ENCODE assay signal across 1 cellular context in the genomic region with DNA sequence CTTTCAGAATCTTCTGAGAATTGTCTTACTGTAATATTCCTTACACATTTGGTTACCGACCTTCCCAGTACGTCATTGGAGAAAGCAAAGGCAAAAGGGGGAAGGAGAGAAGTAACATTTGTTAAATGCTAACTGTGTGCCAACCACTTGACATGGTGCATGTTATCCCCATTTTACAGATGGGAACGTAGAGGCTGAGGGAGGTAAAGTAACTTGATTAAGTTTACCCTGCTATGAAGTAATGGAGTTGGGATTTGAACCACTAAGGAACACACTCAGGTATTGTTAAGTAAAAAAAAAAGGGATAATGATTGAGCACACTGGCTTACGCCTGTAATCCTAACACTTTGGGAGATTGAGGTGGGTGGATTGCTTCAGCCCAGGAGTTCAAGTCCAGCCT.
TF ChIP-seq lines count a peak whose summit lies in the region.

No MANE protein-coding gene starts in this region.

TF ChIP-seq in liver, 16 proteins besides CTCF, POLR2A, EP300 and RAD21:
- TF ChIP-seq, protein P1, sequence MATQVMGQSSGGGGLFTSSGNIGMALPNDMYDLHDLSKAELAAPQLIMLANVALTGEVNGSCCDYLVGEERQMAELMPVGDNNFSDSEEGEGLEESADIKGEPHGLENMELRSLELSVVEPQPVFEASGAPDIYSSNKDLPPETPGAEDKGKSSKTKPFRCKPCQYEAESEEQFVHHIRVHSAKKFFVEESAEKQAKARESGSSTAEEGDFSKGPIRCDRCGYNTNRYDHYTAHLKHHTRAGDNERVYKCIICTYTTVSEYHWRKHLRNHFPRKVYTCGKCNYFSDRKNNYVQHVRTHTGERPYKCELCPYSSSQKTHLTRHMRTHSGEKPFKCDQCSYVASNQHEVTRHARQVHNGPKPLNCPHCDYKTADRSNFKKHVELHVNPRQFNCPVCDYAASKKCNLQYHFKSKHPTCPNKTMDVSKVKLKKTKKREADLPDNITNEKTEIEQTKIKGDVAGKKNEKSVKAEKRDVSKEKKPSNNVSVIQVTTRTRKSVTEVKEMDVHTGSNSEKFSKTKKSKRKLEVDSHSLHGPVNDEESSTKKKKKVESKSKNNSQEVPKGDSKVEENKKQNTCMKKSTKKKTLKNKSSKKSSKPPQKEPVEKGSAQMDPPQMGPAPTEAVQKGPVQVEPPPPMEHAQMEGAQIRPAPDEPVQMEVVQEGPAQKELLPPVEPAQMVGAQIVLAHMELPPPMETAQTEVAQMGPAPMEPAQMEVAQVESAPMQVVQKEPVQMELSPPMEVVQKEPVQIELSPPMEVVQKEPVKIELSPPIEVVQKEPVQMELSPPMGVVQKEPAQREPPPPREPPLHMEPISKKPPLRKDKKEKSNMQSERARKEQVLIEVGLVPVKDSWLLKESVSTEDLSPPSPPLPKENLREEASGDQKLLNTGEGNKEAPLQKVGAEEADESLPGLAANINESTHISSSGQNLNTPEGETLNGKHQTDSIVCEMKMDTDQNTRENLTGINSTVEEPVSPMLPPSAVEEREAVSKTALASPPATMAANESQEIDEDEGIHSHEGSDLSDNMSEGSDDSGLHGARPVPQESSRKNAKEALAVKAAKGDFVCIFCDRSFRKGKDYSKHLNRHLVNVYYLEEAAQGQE (IDR thresholded peaks at IDR 0.05), result no peak
- TF ChIP-seq, protein P2, sequence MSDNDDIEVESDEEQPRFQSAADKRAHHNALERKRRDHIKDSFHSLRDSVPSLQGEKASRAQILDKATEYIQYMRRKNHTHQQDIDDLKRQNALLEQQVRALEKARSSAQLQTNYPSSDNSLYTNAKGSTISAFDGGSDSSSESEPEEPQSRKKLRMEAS (IDR thresholded peaks at IDR 0.05), result no peak
- TF ChIP-seq GABPA (IDR thresholded peaks at IDR 0.05 in 1 of 2, conservative IDR thresholded peaks at IDR 0.05 in 1 of 2) (no peak), YY1 (IDR thresholded peaks at IDR 0.05) (no peak), NR2F2 (IDR thresholded peaks at IDR 0.05) (no peak), HNF4G (IDR thresholded peaks at IDR 0.05) (no peak), RXRA (IDR thresholded peaks at IDR 0.05) (no peak)
- TF ChIP-seq, protein P3, sequence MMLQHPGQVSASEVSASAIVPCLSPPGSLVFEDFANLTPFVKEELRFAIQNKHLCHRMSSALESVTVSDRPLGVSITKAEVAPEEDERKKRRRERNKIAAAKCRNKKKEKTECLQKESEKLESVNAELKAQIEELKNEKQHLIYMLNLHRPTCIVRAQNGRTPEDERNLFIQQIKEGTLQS (IDR thresholded peaks at IDR 0.05), result no peak
